In genomic region chr3:112017081-112017480, GRCh38 we compare ENCODE assay signal across 21 cellular contexts. TPM values are rescaled to one million over a fixed set of nuclear protein-coding genes. Genes with fewer than 3 reads are reported as not detected.
"Had no signal": no experiment of that assay in that cellular context is flagged by ENCODE, and none has a peak within 500 bp of the region (broad histone marks: within the 10 kb centered on the region; RNA-seq: fewer than 3 reads in every experiment).

No MANE protein-coding gene starts in this region.

- H3K9me3 Mint-ChIP-seq: activated naive CD4-positive, alpha-beta T cell treated with anti-CD3 and anti-CD28 coated beads, Interleukin-2, amount 50 U/mL, for 24 hours; central memory CD8-positive, alpha-beta T cell; effector memory CD8-positive, alpha-beta T cell; stimulated activated naive B cell treated with anti-CD40 and anti-IgM and Interleukin-4, amounts not matched to agents 10 μg/mL and 1 μg/mL and 100 μg/mL, for 72 hours had no signal

- ATAC-seq: body of pancreas; effector memory CD8-positive, alpha-beta T cell; left lung; T-helper 17 cell had no signal

- H3K27me3 Mint-ChIP-seq: activated naive CD4-positive, alpha-beta T cell treated with anti-CD3 and anti-CD28 coated beads, Interleukin-2, amount 50 U/mL, for 24 hours; central memory CD8-positive, alpha-beta T cell; effector memory CD8-positive, alpha-beta T cell; stimulated activated naive B cell treated with anti-CD40 and anti-IgM and Interleukin-4, amounts not matched to agents 10 μg/mL and 1 μg/mL and 100 μg/mL, for 72 hours; T-helper 17 cell had no signal

- H3K36me3 Mint-ChIP-seq: activated naive CD4-positive, alpha-beta T cell treated with anti-CD3 and anti-CD28 coated beads, Interleukin-2, amount 50 U/mL, for 24 hours; stimulated activated naive B cell treated with anti-CD40 and anti-IgM and Interleukin-4, amounts not matched to agents 10 μg/mL and 1 μg/mL and 100 μg/mL, for 72 hours had no signal

- DNase-seq: activated CD4-positive, alpha-beta T cell treated with anti-CD3 and anti-CD28 coated beads, Interleukin-2, amount 50 U/mL, for 4 hours; activated CD4-positive, CD25-positive, alpha-beta regulatory T cell treated with anti-CD3 and anti-CD28 coated beads, Interleukin-2, amount 50 U/mL, for 72 hours; activated effector memory CD4-positive, alpha-beta T cell treated with Interleukin-2 at 50 U/mL for 16 hours; activated T-cell treated with anti-CD3 and anti-CD28 coated beads, Interleukin-2, amount 50 U/mL, for 1 hour; body of pancreas; cortex of kidney; effector memory CD8-positive, alpha-beta T cell; erythroblast; left lung; mesendoderm; sigmoid colon; stimulated activated CD4-positive, alpha-beta T cell treated with anti-CD3 and anti-CD28 coated beads, Interleukin-2, amount 100 ng/mL, for 24 hours; stimulated activated naive B cell treated with anti-CD40 and anti-IgM and Interleukin-4, amounts not matched to agents 10 μg/mL and 1 μg/mL and 100 μg/mL, for 72 hours; T-helper 17 cell; testis had no signal

- H3K4me1 ChIP-seq: testis had no signal

- FAIRE-seq: TTC549 had no signal

- H3K27ac Mint-ChIP-seq: activated naive CD4-positive, alpha-beta T cell treated with anti-CD3 and anti-CD28 coated beads, Interleukin-2, amount 50 U/mL, for 24 hours; effector memory CD8-positive, alpha-beta T cell; nephron; stimulated activated naive B cell treated with anti-CD40 and anti-IgM and Interleukin-4, amounts not matched to agents 10 μg/mL and 1 μg/mL and 100 μg/mL, for 72 hours; T-helper 17 cell had no signal

- H3K4me3 Mint-ChIP-seq: activated naive CD4-positive, alpha-beta T cell treated with anti-CD3 and anti-CD28 coated beads, Interleukin-2, amount 50 U/mL, for 24 hours; central memory CD8-positive, alpha-beta T cell; effector memory CD8-positive, alpha-beta T cell; nephron; stimulated activated naive B cell treated with anti-CD40 and anti-IgM and Interleukin-4, amounts not matched to agents 10 μg/mL and 1 μg/mL and 100 μg/mL, for 72 hours; T-helper 17 cell had no signal

- H3K27ac ChIP-seq: body of pancreas, left lung, sigmoid colon, testis had no signal

- H3K9me3 ChIP-seq: body of pancreas, left lung, sigmoid colon, testis had no signal

- H3K4me3 ChIP-seq: body of pancreas, left lung, sigmoid colon, testis had no signal

- H3K27me3 ChIP-seq: body of pancreas, left lung, sigmoid colon, testis had no signal

- H3K36me3 ChIP-seq: left lung, sigmoid colon had no signal

RNA-seq across cellular contexts. Expression of gene TMPRSS7, which starts 17.5 kb away (rescaled TPM):
- total RNA-seq: body of pancreas, osteoblast, sigmoid colon, urinary bladder had no signal
- polyA plus RNA-seq: urinary bladder had no signal

RNA-seq across cellular contexts. Expression of gene TAGLN3, which starts 18.4 kb away (rescaled TPM):
- total RNA-seq: osteoblast had no signal
